ENCODE assay signal across 8 cellular contexts in the genomic region with DNA sequence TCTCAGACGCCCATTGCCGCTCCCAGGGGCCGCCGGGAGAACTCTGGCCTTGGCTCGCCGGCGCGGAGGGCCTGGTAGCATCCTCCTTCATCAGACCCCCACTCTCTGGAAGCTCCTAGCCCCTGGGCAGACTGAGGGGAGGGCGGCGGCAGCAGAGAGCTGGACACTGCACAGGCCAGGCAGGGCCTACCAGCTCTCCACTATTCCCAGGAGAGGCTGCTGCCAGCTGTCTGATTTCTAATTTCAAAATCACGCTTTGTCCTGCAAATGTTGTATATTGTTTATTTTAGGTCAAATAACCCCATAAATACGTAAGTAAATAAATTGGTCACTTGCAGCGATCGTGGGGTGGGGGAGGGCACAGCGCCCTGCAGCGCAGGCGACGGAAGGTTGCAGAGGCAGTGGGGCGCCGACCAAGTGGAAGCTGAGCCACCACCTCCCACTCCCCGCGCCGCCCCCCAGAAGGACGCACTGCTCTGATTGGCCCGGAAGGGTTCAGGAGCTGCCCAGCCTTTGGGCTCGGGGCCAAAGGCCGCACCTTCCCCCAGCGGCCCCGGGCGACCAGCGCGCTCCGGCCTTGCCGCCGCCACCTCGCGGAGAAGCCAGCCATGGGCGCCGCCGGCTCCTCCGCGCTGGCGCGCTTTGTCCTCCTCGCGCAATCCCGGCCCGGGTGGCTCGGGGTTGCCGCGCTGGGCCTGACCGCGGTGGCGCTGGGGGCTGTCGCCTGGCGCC. TPM values are rescaled to one million over a fixed set of nuclear protein-coding genes. Genes with fewer than 3 reads are reported as not detected.
DNase-seq lines count a peak whose midpoint lies in the region; ATAC-seq and TF ChIP-seq lines count a peak whose summit lies in the region.

A gene (plus strand): TSS at position 577 of the 732 bp plus-strand sequence. CDS start 32 bp downstream, at position 609.

- ATAC-seq in GM18861 (IDR thresholded peaks at IDR 0.05; ENCODE audit: unreplicated experiment) (peak; percentile 65), HG03139 (IDR thresholded peaks at IDR 0.05; ENCODE audit: unreplicated experiment) (peak; percentile 63)

- TF ChIP-seq CTCF in breast epithelium (IDR thresholded peaks at IDR 0.05), result no peak

- H3K4me1 ChIP-seq in breast epithelium, result peaks cover 0 to under 1% of the 10 kb centered on the region in 2 donors
- H3K4me1 ChIP-seq in skeletal muscle satellite cell (ENCODE audit: control insufficient read depth, insufficient read depth, low read length), result peaks cover 12% of the 10 kb centered on the region

- H3K27me3 ChIP-seq in breast epithelium, result no peaks in the 10 kb centered on the region
- H3K27me3 ChIP-seq in skeletal muscle satellite cell (ENCODE audit: control insufficient read depth, insufficient read depth, low read length), result no peaks in the 10 kb centered on the region

- peak within 1 kb of the TSS; percentile 94 for H3K4me2 ChIP-seq in skeletal muscle satellite cell (ENCODE audit: low read length)

- no peak for TF ChIP-seq POLR2A in breast epithelium (IDR thresholded peaks at IDR 0.05)

- intact Hi-C loops in breast epithelium (cut with DNase I; ENCODE audit: low total_unique reads), result no loop called here

- DNase-seq in AG08395 (ENCODE audit: low spot score) (peak; percentile 61), NCI-H510A treated with DMSO at 0.1 percent for 48 hours (lab: John Stamatoyannopoulos, UW) (peak; percentile 84), breast epithelium (ENCODE audit: low spot score in 2 of 2) (no peak), islet precursor cell (peak; percentile 89), AML-193 (lab: John Stamatoyannopoulos, UW) (no peak)

- H3K27ac ChIP-seq in breast epithelium, result peak within 1 kb of the TSS; percentile 1 to 58

- peak within 1 kb of the TSS; percentile 70 for H3K9ac ChIP-seq in skeletal muscle satellite cell (ENCODE audit: low read depth, low read length)

- no peaks in the 10 kb centered on the region for H3K36me3 ChIP-seq in breast epithelium
- no peaks in the 10 kb centered on the region for H3K36me3 ChIP-seq in skeletal muscle satellite cell (ENCODE audit: insufficient read depth, low read length)

- no peaks in the 10 kb centered on the region for H3K9me3 ChIP-seq in breast epithelium
- no peaks in the 10 kb centered on the region for H3K9me3 ChIP-seq in skeletal muscle satellite cell (replicated peaks; ENCODE audit: low read length)

- H3K4me3 ChIP-seq in breast epithelium, result peak within 1 kb of the TSS; percentile 35 to 75 (median 67)
- peak within 1 kb of the TSS; percentile 75 for H3K4me3 ChIP-seq in skeletal muscle satellite cell (ENCODE audit: low read length)

RNA-seq across cellular contexts. Expression of the gene that starts here (rescaled TPM):
- 100 to 1,000 TPM in 1 of 3 donors, 10 to 100 TPM in 2; 32.1 to 133 (median 47.9) TPM for total RNA-seq in breast epithelium
- total RNA-seq in skeletal muscle satellite cell (2012; rRNA removed), result 0.25 and 0.87 TPM in 2 replicates

Comparison
In these comparisons a context has a peak if more than half of its experiments do, and no peak if none do; other contexts are left out.
1. DNase-seq: peak in AG08395 (single experiment), NCI-H510A treated with DMSO at 0.1 percent for 48 hours (single experiment) and islet precursor cell (single experiment); none in breast epithelium (0 of 2) and AML-193 (0 of 2).